ENCODE assay signal across 8 cellular contexts in genomic region chr19:1813197-1813836, GRCh38. TPM values are rescaled to one million over a fixed set of nuclear protein-coding genes. Genes with fewer than 3 reads are reported as not detected.
DNase-seq lines count a peak whose midpoint lies in the region; ATAC-seq and TF ChIP-seq lines count a peak whose summit lies in the region.

No MANE protein-coding gene starts in this region.

- H3K9ac ChIP-seq in BLaER1 treated with 17β-estradiol and CSF1 and Interleukin-3, amounts not matched to agents 10 nM and 100 nM: peak overlapping the region; percentile 67 to 81 (median 75)

- no peaks in the 10 kb centered on the region for H3K27me3 ChIP-seq in BLaER1 treated with 17β-estradiol and CSF1 and Interleukin-3, amounts not matched to agents 10 nM and 100 nM
- H3K27me3 ChIP-seq in MG63: no peaks in the 10 kb centered on the region

- H3K4me1 Mint-ChIP-seq in natural killer cell treated with Interleukin-12 subunit alpha and Interleukin-12 subunit beta and Interleukin-15 and Interleukin-18, amount 100 ng/mL, for 72 hours (ENCODE audit: low read depth in 2 of 2): peaks cover 10 to 14% of the 10 kb centered on the region in 2 donors

- peaks cover 15 to 53% (median 43%) of the 10 kb centered on the region in 11 experiments; a peak in 21 of 22 replicates for H4K20me1 ChIP-seq in BLaER1 treated with 17β-estradiol and CSF1 and Interleukin-3, amounts not matched to agents 10 nM and 100 nM

- DNase-seq in MG63 (no peak), choroid plexus epithelial cell (ENCODE audit: low read depth) (no peak), GF-D8 (lab: John Stamatoyannopoulos, UW) (no peak), HK-2 (ENCODE audit: unreplicated experiment) (no peak), SHP77 (lab: John Stamatoyannopoulos, UW) (no peak)
- DNase-seq in natural killer cell treated with Interleukin-12 subunit alpha and Interleukin-12 subunit beta and Interleukin-15 and Interleukin-18, amount 100 ng/mL, for 72 hours (ENCODE audit: low spot score): no peak

- H3K4me1 ChIP-seq in BLaER1 treated with 17β-estradiol and CSF1 and Interleukin-3, amounts not matched to agents 10 nM and 100 nM: peaks cover 15 to 56% (median 51%) of the 10 kb centered on the region in 10 experiments

- H3K36me3 ChIP-seq in BLaER1 treated with 17β-estradiol and CSF1 and Interleukin-3, amounts not matched to agents 10 nM and 100 nM: peaks cover 34 to 42% (median 39%) of the 10 kb centered on the region in 11 experiments
- H3K36me3 ChIP-seq in MG63: no peaks in the 10 kb centered on the region

- H3K9me3 ChIP-seq in BLaER1 treated with 17β-estradiol and CSF1 and Interleukin-3, amounts not matched to agents 10 nM and 100 nM (replicated peaks in 1 of 11): no peaks in the 10 kb centered on the region
- no peaks in the 10 kb centered on the region for H3K9me3 ChIP-seq in MG63

- TF ChIP-seq CTCF in choroid plexus epithelial cell (conservative IDR thresholded peaks at IDR 0.05; ENCODE audit: low read depth, low read length): no peak

- H3K27me3 Mint-ChIP-seq in natural killer cell treated with Interleukin-12 subunit alpha and Interleukin-12 subunit beta and Interleukin-15 and Interleukin-18, amount 100 ng/mL, for 72 hours: no peaks in the 10 kb centered on the region

- peak overlapping the region; percentile 80 to 94 (median 88) for H3K4me2 ChIP-seq in BLaER1 treated with 17β-estradiol and CSF1 and Interleukin-3, amounts not matched to agents 10 nM and 100 nM

- H3K27ac Mint-ChIP-seq in natural killer cell treated with Interleukin-12 subunit alpha and Interleukin-12 subunit beta and Interleukin-15 and Interleukin-18, amount 100 ng/mL, for 72 hours: peak overlapping the region; percentile 73 to 93

- peak overlapping the region; percentile 53 to 78 (median 66) for H3K4me3 ChIP-seq in BLaER1 treated with 17β-estradiol and CSF1 and Interleukin-3, amounts not matched to agents 10 nM and 100 nM
- H3K4me3 ChIP-seq in MG63 (peak overlapping the region; percentile 44), choroid plexus epithelial cell (ENCODE audit: low read depth, low read length) (peak overlapping the region; percentile 64)

- H3K9me3 Mint-ChIP-seq in natural killer cell treated with Interleukin-12 subunit alpha and Interleukin-12 subunit beta and Interleukin-15 and Interleukin-18, amount 100 ng/mL, for 72 hours: no peaks in the 10 kb centered on the region

- H3K4me3 Mint-ChIP-seq in natural killer cell treated with Interleukin-12 subunit alpha and Interleukin-12 subunit beta and Interleukin-15 and Interleukin-18, amount 100 ng/mL, for 72 hours: peak overlapping the region; percentile 91

- no peaks in the 10 kb centered on the region for H3K36me3 Mint-ChIP-seq in natural killer cell treated with Interleukin-12 subunit alpha and Interleukin-12 subunit beta and Interleukin-15 and Interleukin-18, amount 100 ng/mL, for 72 hours

- H3K27ac ChIP-seq in BLaER1 treated with 17β-estradiol and CSF1 and Interleukin-3, amounts not matched to agents 10 nM and 100 nM: peak overlapping the region in 8 of 11 experiments; percentile 45 to 83 (median 72); a peak in 10 of 22 replicates

- ATAC-seq in natural killer cell treated with Interleukin-12 subunit alpha and Interleukin-12 subunit beta and Interleukin-15 and Interleukin-18, amount 100 ng/mL, for 72 hours: no peak
- ATAC-seq in GM21423 (IDR thresholded peaks at IDR 0.05; ENCODE audit: unreplicated experiment): no peak

RNA-seq across cellular contexts. Expression of gene ATP8B3, which starts 1.2 kb away (rescaled TPM):
- total RNA-seq in MG63 (2014; rRNA removed; shearing (Covaris generic); ENCODE audit: low replicate concordance): not detected in 2 replicates
- total RNA-seq in natural killer cell treated with Interleukin-12 subunit alpha and Interleukin-12 subunit beta and Interleukin-15 and Interleukin-18, amount 100 ng/mL, for 72 hours: 1 to 10 TPM; 2.3 to 2.8 TPM

RNA-seq across cellular contexts. Expression of gene REXO1, which starts 35.0 kb away (rescaled TPM):
- 2.2 and 4.4 TPM in 2 replicates for total RNA-seq in MG63 (2014; rRNA removed; shearing (Covaris generic); ENCODE audit: low replicate concordance)
- total RNA-seq in natural killer cell treated with Interleukin-12 subunit alpha and Interleukin-12 subunit beta and Interleukin-15 and Interleukin-18, amount 100 ng/mL, for 72 hours: 100 to 1,000 TPM in 1 of 2 donors, 10 to 100 TPM in 1; 69.1 to 103 TPM

RNA-seq across cellular contexts. Expression of gene KLF16, which starts 50.1 kb away (rescaled TPM):
- 8.1 and 12.6 TPM in 2 replicates for total RNA-seq in MG63 (2014; rRNA removed; shearing (Covaris generic); ENCODE audit: low replicate concordance)
- total RNA-seq in natural killer cell treated with Interleukin-12 subunit alpha and Interleukin-12 subunit beta and Interleukin-15 and Interleukin-18, amount 100 ng/mL, for 72 hours: 10 to 100 TPM; 18.0 to 49.8 TPM

Comparison
In these comparisons a context has a peak if more than half of its experiments do, and no peak if none do; other contexts are left out.
1. RNA of gene REXO1, which starts 35.0 kb away (total RNA-seq): 69.1 to 103 TPM in natural killer cell treated with Interleukin-12 subunit alpha and Interleukin-12 subunit beta and Interleukin-15 and Interleukin-18, amount 100 ng/mL, for 72 hours; 2.2 to 4.4 TPM in MG63; every median in the first group is over 10 times any median in the second.
2. Peak in every context shown above with its lines, with median percentiles within 50 percentile points of each other: H3K4me3 ChIP-seq.